In the genomic region with DNA sequence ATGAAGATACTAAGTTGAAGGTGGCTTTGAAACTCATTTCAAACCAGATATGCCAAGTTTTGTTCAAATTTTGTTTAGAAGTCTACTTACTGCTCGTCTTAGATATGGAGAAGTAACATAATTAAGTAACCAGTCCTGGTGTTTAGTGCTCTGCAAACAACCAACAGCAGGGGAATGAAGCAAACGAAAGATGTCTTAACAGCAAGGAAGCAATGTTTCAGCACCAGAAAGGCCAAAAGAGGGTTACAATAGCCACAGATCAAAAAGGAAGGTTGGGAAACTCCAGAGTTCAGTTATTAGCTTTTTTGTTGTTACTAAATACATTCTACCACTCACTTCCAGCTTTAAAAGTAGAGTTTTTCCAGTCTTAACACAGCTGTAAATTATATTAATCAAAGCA, we compare ENCODE assay signal across 37 cellular contexts. TPM values are rescaled to one million over a fixed set of nuclear protein-coding genes. Genes with fewer than 3 reads are reported as not detected.
"Had no signal": no experiment of that assay in that cellular context is flagged by ENCODE, and none has a peak within 500 bp of the region (broad histone marks: within the 10 kb centered on the region; RNA-seq: fewer than 3 reads in every experiment).

No MANE protein-coding gene starts in this region.

- H3K27me3 ChIP-seq: brain microvascular endothelial cell, gastroesophageal sphincter, ovary, right lobe of liver, vagina had no signal

- DNase-seq: activated CD4-positive, alpha-beta memory T cell treated with anti-CD3 and anti-CD28 coated beads for 36 hours; activated CD4-positive, alpha-beta T cell treated with anti-CD3 and anti-CD28 coated beads for 48 hours; activated CD8-positive, alpha-beta memory T cell treated with anti-CD3 and anti-CD28 coated beads, Interleukin-2, amount 50 U/mL, for 4 hours; activated effector memory CD4-positive, alpha-beta T cell treated with anti-CD3 and anti-CD28 coated beads, Interleukin-2, amount 50 U/mL, for 16 hours; activated naive CD4-positive, alpha-beta T cell treated with anti-CD3 and anti-CD28 coated beads, Interleukin-2, amount 50 U/mL, for 16 hours; activated T-cell treated with anti-CD3 and anti-CD28 coated beads, Interleukin-2, amount 50 U/mL, for 1 hour; amniotic stem cell; brain microvascular endothelial cell; caudate nucleus; cortex of kidney; hippocampal formation; left cardiac atrium; left ventricle myocardium superior; naive B cell; nephron progenitor cell; ovary; right lobe of liver; stimulated activated CD4-positive, alpha-beta T cell treated with anti-CD3 and anti-CD28 coated beads, Interleukin-12 subunit alpha, Interleukin-12 subunit beta, amount 100 ng/mL, for 4 hours; stimulated activated CD4-positive, alpha-beta T cell treated with anti-CD3 and anti-CD28 coated beads, Interleukin-4, amount 100 ng/mL, for 1 hour; T-helper 9 cell; WERI-Rb-1 had no signal

- H3K36me3 ChIP-seq: ovary had no signal

- H3K9me3 ChIP-seq: ovary, right lobe of liver had no signal

- H3K4me1 ChIP-seq: gastroesophageal sphincter, right lobe of liver, vagina had no signal

- H3K4me3 ChIP-seq: gastroesophageal sphincter, ovary, right lobe of liver, thoracic aorta, vagina had no signal

- H3K27ac ChIP-seq: brain microvascular endothelial cell, gastroesophageal sphincter, ovary, right lobe of liver, thoracic aorta, vagina, WERI-Rb-1 had no signal

- ATAC-seq: activated CD4-positive, CD25-positive, alpha-beta regulatory T cell treated with anti-CD3 and anti-CD28 coated beads, Interleukin-2, amount 50 U/mL, for 24 hours; gastroesophageal sphincter; left cardiac atrium; left ventricle myocardium superior had no signal

RNA-seq across cellular contexts. Expression of a gene that starts 45.1 kb away (rescaled TPM):
- total RNA-seq: activated CD4-positive, alpha-beta memory T cell treated with anti-CD3 and anti-CD28 coated beads for 36 hours; activated CD8-positive, alpha-beta memory T cell treated with anti-CD3 and anti-CD28 coated beads for 36 hours; activated T-helper 1 cell treated with anti-CD3 and anti-CD28 coated beads, Interleukin-12 subunit alpha, Interleukin-12 subunit beta, Interleukin-2, Interleukin-4 antibody, amounts not matched to agents 30 ng/mL and 10 ng/mL and 1 ng/mL, durations not matched to agents 14 hours and 24 hours and 36 hours; astrocyte; chondrocyte; endothelial cell of umbilical vein; fibroblast of lung; fibroblast of villous mesenchyme; gastroesophageal sphincter; left cardiac atrium; left ventricle myocardium superior; lung microvascular endothelial cell; ovary; progenitor cell of endocrine pancreas; right lobe of liver; skeletal muscle tissue; subcutaneous adipose tissue; thoracic aorta; vagina had no signal

RNA-seq across cellular contexts. Expression of a gene that starts 53.1 kb away (rescaled TPM):
- total RNA-seq: activated CD4-positive, alpha-beta memory T cell treated with anti-CD3 and anti-CD28 coated beads for 36 hours; activated CD8-positive, alpha-beta memory T cell treated with anti-CD3 and anti-CD28 coated beads for 36 hours; activated T-helper 1 cell treated with anti-CD3 and anti-CD28 coated beads, Interleukin-12 subunit alpha, Interleukin-12 subunit beta, Interleukin-2, Interleukin-4 antibody, amounts not matched to agents 30 ng/mL and 10 ng/mL and 1 ng/mL, durations not matched to agents 14 hours and 24 hours and 36 hours; astrocyte; chondrocyte; endothelial cell of umbilical vein; fibroblast of lung; fibroblast of villous mesenchyme; gastroesophageal sphincter; left cardiac atrium; left ventricle myocardium superior; lung microvascular endothelial cell; renal cortical epithelial cell; right lobe of liver; skeletal muscle tissue; subcutaneous adipose tissue; vagina had no signal
